ENCODE assay signal across 24 cellular contexts in the genomic region with DNA sequence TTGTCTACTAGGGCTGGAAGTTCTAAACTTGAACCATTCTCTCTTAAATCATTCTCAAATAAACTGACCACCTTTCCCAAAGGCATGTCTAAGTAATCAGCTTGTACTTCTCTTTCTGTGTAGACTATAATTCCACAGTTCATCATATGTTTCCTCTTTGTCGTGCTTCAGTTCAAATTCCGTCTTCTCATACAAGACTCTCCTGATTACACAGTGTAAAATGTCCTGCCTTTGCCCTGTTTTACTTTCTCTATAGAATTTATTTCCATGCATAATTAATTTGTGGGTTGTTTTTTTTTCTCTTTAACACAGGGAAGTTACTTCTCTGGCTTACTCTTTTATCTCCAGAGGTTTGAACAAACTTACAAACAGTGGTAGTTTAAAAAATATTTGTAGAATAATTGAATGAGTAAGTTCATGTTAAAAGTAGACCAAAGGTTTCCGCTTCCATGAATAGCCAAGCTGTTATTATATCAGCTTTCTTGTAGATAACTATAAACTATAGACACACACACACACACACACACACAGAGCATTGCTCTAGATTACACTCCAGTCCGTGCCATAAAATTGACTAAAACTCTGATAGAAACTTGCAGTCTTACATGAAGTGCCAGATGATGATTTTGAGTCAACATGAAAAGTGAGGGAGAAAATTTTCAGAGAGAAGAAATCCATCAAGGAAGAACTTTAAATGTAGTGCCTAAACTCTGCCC.
A peak's percentile ranks its signal among the peaks of the same experiment; 100 is the strongest.
DNase-seq lines count a peak whose midpoint lies in the region; ATAC-seq, FAIRE-seq and TF ChIP-seq lines count a peak whose summit lies in the region.
"Had no signal": no experiment of that assay in that cellular context is flagged by ENCODE, and none has a peak within 500 bp of the region (broad histone marks: within the 10 kb centered on the region; RNA-seq: fewer than 3 reads in every experiment).

No MANE protein-coding gene starts in this region.

- peak overlapping the region; percentile 76 for H3K27ac Mint-ChIP-seq in GM23338
- H3K27ac Mint-ChIP-seq: CD4-positive, CD25-positive, alpha-beta regulatory T cell had no signal

- intact Hi-C loops in left ventricle myocardium superior (cut with micrococcal nuclease), result no loop called here

- no peak for TF ChIP-seq POLR2A in H1 (IDR thresholded peaks at IDR 0.05; ENCODE audit: control extremely low read depth in 1 of 2, low read depth in 2 of 2, low read length in 2 of 2)
- TF ChIP-seq POLR2A in GM18505 (IDR thresholded peaks at IDR 0.05; ENCODE audit: borderline replicate concordance, extremely low read depth, insufficient read depth, insufficient read length), result no peak

- DNase-seq in GM23338 (ENCODE audit: low spot score), result no peak
- DNase-seq in SK-N-MC (ENCODE audit: low read depth, low spot score), result peak; percentile 60
- DNase-seq in H1 (ENCODE audit: low read depth in 1 of 2, low spot score in 2 of 2), result no peak
- DNase-seq in small intestine, result peak; percentile 55
- no peak for DNase-seq in left ventricle myocardium superior
- DNase-seq in NCI-H187 treated with DMSO at 0.1 percent for 48 hours (lab: John Stamatoyannopoulos, UW), result no peak
- DNase-seq: CD4-positive, CD25-positive, alpha-beta regulatory T cell; DMS153; DND-41; Kasumi-1; MV-4-11; NCI-H1105; NCI-H1436 treated with DMSO at 0.1 percent for 48 hours; NCI-H1930; NCI-H2107; NCI-H446; NCI-H524 treated with DMSO at 0.1 percent for 48 hours; Right ventricle myocardium superior; RPMI8226 had no signal

- no peaks in the 10 kb centered on the region for H3K27me3 Mint-ChIP-seq in GM23338 (ENCODE audit: insufficient read depth, low read depth, poor library complexity)

- peaks cover 6% of the 10 kb centered on the region; the same call in 2 of the 3 replicates for H3K4me1 Mint-ChIP-seq in GM23338
- H3K4me1 Mint-ChIP-seq: CD4-positive, CD25-positive, alpha-beta regulatory T cell had no signal

- H3K79me1 ChIP-seq in H1 (ENCODE audit: low read depth, low read length), result no peaks in the 10 kb centered on the region

- H3F3A ChIP-seq in GM23338 (replicated peaks; ENCODE audit: low read depth), result no peaks in the 10 kb centered on the region

- 95% methylated on average over 4 of the region's 4 CpGs; no CpG with 5 or more reads in 1 of the 2 experiments for WGBS in H1 (ENCODE audit: extremely low coverage in 1 of 2, insufficient coverage in 1 of 2, insufficient read length in 1 of 2, insufficient replicate concordance in 2 of 2, low coverage in 1 of 2, low lambda C conversion rate in 2 of 2, missing lambda C conversion rate in 1 of 2), 2 experiments
- 19 to 57% (median 33%) methylated on average over 4 of the region's 4 CpGs for WGBS in small intestine, 3 donors

- H3K4me1 ChIP-seq in GM23338 (ENCODE audit: insufficient read depth) (peaks cover 6% of the 10 kb centered on the region; the same call in 1 of the 2 replicates), H1 (replicated peaks in 1 of 4; ENCODE audit: control insufficient read depth in 3 of 4, insufficient read depth in 4 of 4, low read length in 3 of 4) (no peaks in the 10 kb centered on the region), small intestine (ENCODE audit: control insufficient read depth in 2 of 2, insufficient read depth in 1 of 2, low read depth in 1 of 2, low read length in 1 of 2) (no peaks in the 10 kb centered on the region)
- H3K4me1 ChIP-seq: BLaER1, SJSA1 had no signal

- no peak for TF ChIP-seq CTCF in GM23338 (conservative IDR thresholded peaks at IDR 0.05; ENCODE audit: low read depth in 2 of 2)
- no peak for TF ChIP-seq CTCF in H1 (IDR thresholded peaks at IDR 0.05; ENCODE audit: control extremely low read depth in 1 of 3, insufficient read depth in 1 of 3, low read depth in 1 of 3, low read length in 3 of 3)

- H3K18ac ChIP-seq in H1 (ENCODE audit: extremely low read depth, low read length), result no peak overlapping the region

- H3K79me2 ChIP-seq in GM23338 (replicated peaks; ENCODE audit: insufficient read depth), result no peaks in the 10 kb centered on the region
- H3K79me2 ChIP-seq in H1 (ENCODE audit: control insufficient read depth in 1 of 2, insufficient read depth in 2 of 2, low read length in 2 of 2), result no peaks in the 10 kb centered on the region

- ATAC-seq in GM23338, result no peak
- ATAC-seq in GM18505 (IDR thresholded peaks at IDR 0.05; ENCODE audit: unreplicated experiment), result no peak
- ATAC-seq in left ventricle myocardium superior, result no peak
- ATAC-seq: HepG2 had no signal

- H3K27ac ChIP-seq in GM23338 (ENCODE audit: low read depth) (no peak overlapping the region), SK-N-MC (peak overlapping the region; percentile 87), H1 (ENCODE audit: low read depth, low read length) (no peak overlapping the region), small intestine (ENCODE audit: low read depth in 1 of 2, low read length in 1 of 2) (no peak overlapping the region)
- H3K27ac ChIP-seq: BLaER1, SJSA1 had no signal

- H3K4me3 ChIP-seq in GM23338 (no peak overlapping the region), SK-N-MC (peak overlapping the region; percentile 56), H1 (ENCODE audit: extremely low read depth in 1 of 4, insufficient read depth in 2 of 4, low read depth in 3 of 4, low read length in 4 of 4) (no peak overlapping the region), small intestine (ENCODE audit: low read depth in 1 of 2, low read length in 2 of 2) (no peak overlapping the region)
- H3K4me3 ChIP-seq: BLaER1, SJSA1 had no signal

- no peak overlapping the region for H2BK20ac ChIP-seq in H1 (ENCODE audit: low read length)

- no peaks in the 10 kb centered on the region for H3K9me3 Mint-ChIP-seq in GM23338
- H3K9me3 Mint-ChIP-seq: CD4-positive, CD25-positive, alpha-beta regulatory T cell had no signal

- no peak overlapping the region for H2BK15ac ChIP-seq in H1 (ENCODE audit: low read length)

- FAIRE-seq in H1 (lab: Jason Lieb, UNC) (no peak), small intestine (lab: Jason Lieb, UNC) (no peak)
- FAIRE-seq: GM12892, HepG2 had no signal

- H2BK120ac ChIP-seq in H1 (replicated peaks; ENCODE audit: low read depth, low read length), result no peak overlapping the region

- TF ChIP-seq EP300 in H1 (IDR thresholded peaks at IDR 0.05; ENCODE audit: borderline replicate concordance in 1 of 2, low read depth in 2 of 2, low read length in 2 of 2), result no peak

- H2BK12ac ChIP-seq in H1 (ENCODE audit: low read depth, low read length), result no peak overlapping the region

- H4K5ac ChIP-seq in H1 (ENCODE audit: insufficient read length, low read depth, low read length), result no peak overlapping the region

- no peak overlapping the region for H4K91ac ChIP-seq in H1 (replicated peaks; ENCODE audit: insufficient read length, low read length)

- 0 out of 2 replicates have a peak overlapping the region, but pooled peaks have one; percentile 53 for H3K4me2 ChIP-seq in GM23338
- H3K4me2 ChIP-seq in H1 (ENCODE audit: insufficient read depth in 1 of 2, low read depth in 2 of 2, low read length in 2 of 2), result no peak overlapping the region
- H3K4me2 ChIP-seq: BLaER1 had no signal

- no peak overlapping the region for H2BK5ac ChIP-seq in H1 (ENCODE audit: low read depth, low read length)

- H3K36me3 Mint-ChIP-seq in GM23338 (ENCODE audit: low read depth), result no peaks in the 10 kb centered on the region
- H3K36me3 Mint-ChIP-seq: CD4-positive, CD25-positive, alpha-beta regulatory T cell had no signal

- no peak overlapping the region for H3K4me3 Mint-ChIP-seq in GM23338
- H3K4me3 Mint-ChIP-seq: CD4-positive, CD25-positive, alpha-beta regulatory T cell had no signal

- CTCF ChIA-PET in H1 (lab: Charles Lee; ENCODE audit: partially characterized antibody), result no interaction called here

- H2AFZ ChIP-seq in GM23338, result no peak overlapping the region; the same call in 1 of the 2 replicates
- H2AFZ ChIP-seq in H1 (ENCODE audit: low read length), result peak overlapping the region; percentile 94

- peak overlapping the region; percentile 49 for H3K9ac ChIP-seq in SK-N-MC (ENCODE audit: insufficient read length)
- H3K9ac ChIP-seq in H1 (replicated peaks in 1 of 4; ENCODE audit: extremely low read depth in 1 of 4, low read depth in 3 of 4, low read length in 3 of 4), result no peak overlapping the region
- H3K9ac ChIP-seq: BLaER1 had no signal

- TF ChIP-seq RAD21 in H1 (IDR thresholded peaks at IDR 0.05 in 1 of 2, conservative IDR thresholded peaks at IDR 0.05 in 1 of 2; ENCODE audit: low read depth in 2 of 2, low read length in 2 of 2), result no peak

- no peak overlapping the region for H4K8ac ChIP-seq in H1 (ENCODE audit: extremely low read depth, insufficient read depth, low read length)

- H3K27me3 ChIP-seq in GM23338 (ENCODE audit: insufficient read depth) (no peaks in the 10 kb centered on the region), H1 (replicated peaks in 1 of 4; ENCODE audit: control insufficient read depth in 3 of 4, extremely low read depth in 1 of 4, insufficient read depth in 3 of 4, low read length in 3 of 4) (no peaks in the 10 kb centered on the region), small intestine (ENCODE audit: control insufficient read depth in 2 of 2, insufficient read depth in 2 of 2, low read length in 2 of 2) (no peaks in the 10 kb centered on the region)
- H3K27me3 ChIP-seq: BLaER1, SJSA1 had no signal

- no peak overlapping the region for H3K23ac ChIP-seq in H1 (ENCODE audit: insufficient read length)

- H3K36me3 ChIP-seq in GM23338 (ENCODE audit: insufficient read depth), result no peaks in the 10 kb centered on the region
- H3K36me3 ChIP-seq in SK-N-MC (ENCODE audit: insufficient read depth, low read length), result no peaks in the 10 kb centered on the region
- H3K36me3 ChIP-seq in H1 (ENCODE audit: control insufficient read depth in 2 of 4, insufficient read depth in 4 of 4, low read length in 3 of 4), result no peaks in the 10 kb centered on the region
- H3K36me3 ChIP-seq in small intestine (ENCODE audit: control insufficient read depth in 2 of 2, insufficient read depth in 2 of 2, low read length in 2 of 2), result no peaks in the 10 kb centered on the region
- H3K36me3 ChIP-seq: BLaER1, SJSA1 had no signal

- H3K9me2 ChIP-seq in GM23338 (ENCODE audit: insufficient read depth), result no peaks in the 10 kb centered on the region

- H3K4ac ChIP-seq in H1 (replicated peaks; ENCODE audit: insufficient read length, low read depth, low read length), result no peak overlapping the region

- no peak overlapping the region for H3K56ac ChIP-seq in H1 (replicated peaks; ENCODE audit: insufficient read length, low read depth, low read length)

- H2AK5ac ChIP-seq in H1 (ENCODE audit: low read depth, low read length), result no peak overlapping the region

- no peaks in the 10 kb centered on the region for H3K23me2 ChIP-seq in H1 (ENCODE audit: low read depth, low read length)

- POLR2A ChIA-PET in H1 (lab: Charles Lee; ENCODE audit: partially characterized antibody), result no interaction called here

- H3K14ac ChIP-seq in H1 (ENCODE audit: insufficient read length), result no peak overlapping the region

- H4K20me1 ChIP-seq in GM23338 (replicated peaks; ENCODE audit: insufficient read depth) (no peaks in the 10 kb centered on the region), H1 (replicated peaks in 1 of 2; ENCODE audit: control insufficient read depth in 1 of 2, insufficient read depth in 2 of 2, low read length in 2 of 2) (no peaks in the 10 kb centered on the region)
- H4K20me1 ChIP-seq: BLaER1 had no signal

- no peaks in the 10 kb centered on the region for H3K9me3 ChIP-seq in SK-N-MC (ENCODE audit: low read depth, low read length)
- no peaks in the 10 kb centered on the region for H3K9me3 ChIP-seq in H1 (ENCODE audit: insufficient read depth in 2 of 2, low read depth in 1 of 2, low read length in 1 of 2)
- no peaks in the 10 kb centered on the region for H3K9me3 ChIP-seq in small intestine (ENCODE audit: control insufficient read depth, low read depth)
- H3K9me3 ChIP-seq: BLaER1, SJSA1 had no signal

Comparison
In these comparisons a context has a peak if more than half of its experiments do, and no peak if none do; other contexts are left out.
1. DNase-seq: peak in SK-N-MC (single experiment) and small intestine (single experiment); none in GM23338 (single experiment), H1 (0 of 2), left ventricle myocardium superior (single experiment) and NCI-H187 treated with DMSO at 0.1 percent for 48 hours (single experiment).